8 cellular contexts compared by ENCODE assay signal in the genomic region with DNA sequence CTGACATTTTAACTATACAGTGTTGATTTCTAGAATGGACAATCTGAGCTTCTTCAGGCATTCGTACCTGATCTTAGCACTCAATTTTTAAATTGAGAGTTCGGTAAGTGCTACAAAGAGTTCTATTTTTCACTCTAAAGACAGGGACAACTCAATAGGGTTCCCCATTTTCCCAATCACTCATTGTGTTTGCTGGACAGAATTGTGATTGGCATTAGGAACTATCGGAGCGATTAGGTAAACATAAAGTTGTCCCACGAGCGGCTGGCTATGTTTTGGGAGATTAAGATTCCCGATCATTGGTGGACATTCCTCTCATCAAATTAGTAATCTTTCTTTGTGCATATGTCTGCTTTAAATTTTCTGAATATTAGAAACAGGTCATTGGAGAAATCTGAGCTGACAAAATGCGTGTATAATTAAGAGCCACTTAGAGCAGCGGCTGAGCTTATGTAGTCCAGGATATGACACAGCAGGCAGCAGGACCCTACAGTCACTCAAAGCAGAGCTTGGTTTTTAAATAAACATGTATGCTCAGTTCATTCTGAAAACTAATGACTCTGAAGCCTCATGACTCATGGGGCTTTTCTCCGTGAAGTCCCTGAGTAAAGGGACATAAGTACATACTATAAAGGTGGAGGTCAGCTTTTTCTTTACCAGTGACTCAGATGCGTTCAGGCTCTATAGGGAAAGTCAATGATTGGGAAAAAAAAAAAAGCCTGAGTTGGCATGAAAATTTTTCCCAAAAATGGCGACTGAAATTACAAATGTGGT.
DNase-seq lines count a peak whose midpoint lies in the region; ATAC-seq and TF ChIP-seq lines count a peak whose summit lies in the region.

No MANE protein-coding gene starts in this region.

- H3K27ac Mint-ChIP-seq in WTC11, result peak overlapping the region; percentile 81
- no peak overlapping the region for H3K27ac Mint-ChIP-seq in activated CD8-positive, alpha-beta T cell treated with anti-CD3 and anti-CD28 coated beads, Interleukin-2, amount 10 ng/mL, durations not matched to agents 7 days and 5 days

- H3K27me3 Mint-ChIP-seq in WTC11 (ENCODE audit: low read depth), result no peaks in the 10 kb centered on the region
- no peaks in the 10 kb centered on the region for H3K27me3 Mint-ChIP-seq in activated CD8-positive, alpha-beta T cell treated with anti-CD3 and anti-CD28 coated beads, Interleukin-2, amount 10 ng/mL, durations not matched to agents 7 days and 5 days (ENCODE audit: low read depth)

- POLR2A ChIA-PET in WTC11 (lab: Charles Lee), result interaction anchor here (0.9 kb wide), 1 partner anchor 21 kb away, joined by 3 read pairs; no protein-coding TSS in a partner anchor
- POLR2A ChIA-PET in activated CD8-positive, alpha-beta T cell treated with anti-CD3 and anti-CD28 coated beads, Interleukin-2, amount 10 ng/mL, durations not matched to agents 7 days and 5 days (lab: Charles Lee), result no interaction called here

- peaks cover 8% of the 10 kb centered on the region for H3K9me3 Mint-ChIP-seq in WTC11
- H3K9me3 Mint-ChIP-seq in activated CD8-positive, alpha-beta T cell treated with anti-CD3 and anti-CD28 coated beads, Interleukin-2, amount 10 ng/mL, durations not matched to agents 7 days and 5 days (ENCODE audit: insufficient read depth), result no peaks in the 10 kb centered on the region

- 0 out of 2 replicates have a peak, but pooled peaks cover 5% of the 10 kb centered on the region for H3K36me3 Mint-ChIP-seq in WTC11
- H3K36me3 Mint-ChIP-seq in activated CD8-positive, alpha-beta T cell treated with anti-CD3 and anti-CD28 coated beads, Interleukin-2, amount 10 ng/mL, durations not matched to agents 7 days and 5 days (ENCODE audit: low read depth), result no peaks in the 10 kb centered on the region

- ATAC-seq in GM21447 (IDR thresholded peaks at IDR 0.05; ENCODE audit: unreplicated experiment) (peak; percentile 92), HG03521 (IDR thresholded peaks at IDR 0.05; ENCODE audit: unreplicated experiment) (peak; percentile 68), WTC11 (no peak; the same call in 1 of the 2 replicates)
- ATAC-seq in activated CD8-positive, alpha-beta T cell treated with anti-CD3 and anti-CD28 coated beads, Interleukin-2, amount 10 ng/mL, durations not matched to agents 7 days and 5 days, result no peak

- DNase-seq in COR-L47 (lab: John Stamatoyannopoulos, UW) (peak; percentile 65), WTC11 (ENCODE audit: low spot score) (no peak), smooth muscle cell of the brain vasculature (ENCODE audit: low read depth, low spot score) (peak; percentile 39), activated gamma-delta T cell treated with Interleukin-2 at 50 U/mL for 16 hours (no peak), posterior cingulate gyrus (no peak)
- no peak for DNase-seq in activated CD8-positive, alpha-beta T cell treated with anti-CD3 and anti-CD28 coated beads, Interleukin-2, amount 10 ng/mL, durations not matched to agents 7 days and 5 days

- intact Hi-C loops in posterior cingulate gyrus (cut with DNase I), result loop anchor here (10.0 kb wide), 1 partner anchor 104 kb away; the partner anchor contains the start of gene GRIA4

- H3K4me3 Mint-ChIP-seq in WTC11, result no peak overlapping the region
- no peak overlapping the region for H3K4me3 Mint-ChIP-seq in activated CD8-positive, alpha-beta T cell treated with anti-CD3 and anti-CD28 coated beads, Interleukin-2, amount 10 ng/mL, durations not matched to agents 7 days and 5 days

- no peak for TF ChIP-seq CTCF in WTC11 (IDR thresholded peaks at IDR 0.05)

- CTCF ChIA-PET in WTC11 (lab: Charles Lee), result no interaction called here
- CTCF ChIA-PET in activated CD8-positive, alpha-beta T cell treated with anti-CD3 and anti-CD28 coated beads, Interleukin-2, amount 10 ng/mL, durations not matched to agents 7 days and 5 days (lab: Charles Lee), result no interaction called here

- H3K4me1 Mint-ChIP-seq in WTC11, result peaks cover 20% of the 10 kb centered on the region
- H3K4me1 Mint-ChIP-seq in activated CD8-positive, alpha-beta T cell treated with anti-CD3 and anti-CD28 coated beads, Interleukin-2, amount 10 ng/mL, durations not matched to agents 7 days and 5 days (ENCODE audit: low read depth), result no peaks in the 10 kb centered on the region

TF ChIP-seq in WTC11, 78 proteins besides CTCF, POLR2A, EP300 and RAD21:
- no peak for TF ChIP-seq ZNF423 (CRISPR knock-in tag; IDR thresholded peaks at IDR 0.05)
- no peak for TF ChIP-seq ZMAT4 (CRISPR knock-in tag; IDR thresholded peaks at IDR 0.05)
- no peak for TF ChIP-seq JUN (CRISPR knock-in tag; IDR thresholded peaks at IDR 0.05)
- TF ChIP-seq PRRX2 (CRISPR knock-in tag; IDR thresholded peaks at IDR 0.05), result no peak

Comparison
In these comparisons a context has a peak if more than half of its experiments do, and no peak if none do; other contexts are left out.
1. DNase-seq: peak in COR-L47 (single experiment) and smooth muscle cell of the brain vasculature (single experiment); none in WTC11 (single experiment), activated gamma-delta T cell treated with Interleukin-2 at 50 U/mL for 16 hours (single experiment), posterior cingulate gyrus (0 of 10) and activated CD8-positive, alpha-beta T cell treated with anti-CD3 and anti-CD28 coated beads, Interleukin-2, amount 10 ng/mL, durations not matched to agents 7 days and 5 days (single experiment).
2. ATAC-seq: peak in GM21447 (single experiment) and HG03521 (single experiment); none in WTC11 (single experiment) and activated CD8-positive, alpha-beta T cell treated with anti-CD3 and anti-CD28 coated beads, Interleukin-2, amount 10 ng/mL, durations not matched to agents 7 days and 5 days (single experiment).